1 cellular context compared by ENCODE assay signal in genomic region chr1:154848983-154849382, GRCh38.
TF ChIP-seq lines count a peak whose summit lies in the region.

No MANE protein-coding gene starts in this region.

TF ChIP-seq in GM23338, 12 proteins besides CTCF, POLR2A, EP300 and RAD21:
- TF ChIP-seq ZNF462 (CRISPR knock-in tag; IDR thresholded peaks at IDR 0.05) (no peak), JUNB (IDR thresholded peaks at IDR 0.05; ENCODE audit: unreplicated experiment) (no peak), ZNF331 (CRISPR knock-in tag; IDR thresholded peaks at IDR 0.05; ENCODE audit: low read depth) (no peak), EZH2 (IDR thresholded peaks at IDR 0.05; ENCODE audit: low read depth, unreplicated experiment) (no peak), NANOG (IDR thresholded peaks at IDR 0.05; ENCODE audit: borderline replicate concordance) (no peak), STAT1 (IDR thresholded peaks at IDR 0.05; ENCODE audit: unreplicated experiment) (no peak), ZNF114 (CRISPR knock-in tag; IDR thresholded peaks at IDR 0.05) (no peak), REST (IDR thresholded peaks at IDR 0.05; ENCODE audit: unreplicated experiment) (no peak)
